In genomic region chr19:10780368-10780767, GRCh38 we compare ENCODE assay signal across 10 cellular contexts. TPM values are rescaled to one million over a fixed set of nuclear protein-coding genes. Genes with fewer than 3 reads are reported as not detected.
DNase-seq lines count a peak whose midpoint lies in the region; ATAC-seq and TF ChIP-seq lines count a peak whose summit lies in the region.
"Had no signal": no experiment of that assay in that cellular context is flagged by ENCODE, and none has a peak within 500 bp of the region (broad histone marks: within the 10 kb centered on the region; RNA-seq: fewer than 3 reads in every experiment).

No MANE protein-coding gene starts in this region.

- no peaks in the 10 kb centered on the region for H3K9me3 Mint-ChIP-seq in activated CD4-positive, alpha-beta T cell treated with anti-CD3 and anti-CD28 coated beads, Interleukin-2, amount 10 ng/mL, durations not matched to agents 24 days and 14 days

- peak overlapping the region; percentile 65 for H3K27ac ChIP-seq in colonic mucosa
- no peak overlapping the region for H3K27ac ChIP-seq in tibial artery
- H3K27ac ChIP-seq: A549 had no signal

- H3K4me1 Mint-ChIP-seq in activated CD4-positive, alpha-beta T cell treated with anti-CD3 and anti-CD28 coated beads, Interleukin-2, amount 10 ng/mL, durations not matched to agents 24 days and 14 days: peaks cover 13% of the 10 kb centered on the region

- no peaks in the 10 kb centered on the region for H3K27me3 Mint-ChIP-seq in activated CD4-positive, alpha-beta T cell treated with anti-CD3 and anti-CD28 coated beads, Interleukin-2, amount 10 ng/mL, durations not matched to agents 24 days and 14 days

- H3K4me3 ChIP-seq in colonic mucosa (no peak overlapping the region), tibial artery (no peak overlapping the region)
- H3K4me3 ChIP-seq: A549 had no signal

- H3K4me1 ChIP-seq in colonic mucosa (no peaks in the 10 kb centered on the region), tibial artery (no peaks in the 10 kb centered on the region)
- H3K4me1 ChIP-seq: A549 had no signal

- H3K36me3 Mint-ChIP-seq in activated CD4-positive, alpha-beta T cell treated with anti-CD3 and anti-CD28 coated beads, Interleukin-2, amount 10 ng/mL, durations not matched to agents 24 days and 14 days (ENCODE audit: low read depth): peaks cover 59% of the 10 kb centered on the region

- H3K36me3 ChIP-seq in colonic mucosa (peaks cover 35% of the 10 kb centered on the region), tibial artery (peaks cover 73 to 99% (median 82%) of the 10 kb centered on the region in 3 donors)

- no peak for ATAC-seq in HG03025 (IDR thresholded peaks at IDR 0.05; ENCODE audit: low FRiP score, unreplicated experiment)
- no peak for ATAC-seq in HG02678 (IDR thresholded peaks at IDR 0.05; ENCODE audit: unreplicated experiment)
- ATAC-seq: A549 had no signal

- H3K9ac ChIP-seq in colonic mucosa (ENCODE audit: low read depth in 2 of 2, low read length in 2 of 2): peak overlapping the region in 1 of 2 donors; percentile 12

- H3K27ac Mint-ChIP-seq in activated CD4-positive, alpha-beta T cell treated with anti-CD3 and anti-CD28 coated beads, Interleukin-2, amount 10 ng/mL, durations not matched to agents 24 days and 14 days: peak overlapping the region; percentile 62

- no peak for DNase-seq in activated CD4-positive, alpha-beta T cell treated with anti-CD3 and anti-CD28 coated beads, Interleukin-2, amount 10 ng/mL, durations not matched to agents 24 days and 14 days
- DNase-seq in activated CD4-positive, alpha-beta T cell treated with anti-CD3 and anti-CD28 coated beads, Interleukin-2, amount 50 U/mL, for 48 hours: no peak
- DNase-seq in colonic mucosa (no peak), medulla oblongata (ENCODE audit: extremely low spot score) (peak; percentile 62), tibial artery (peak; percentile 75 to 77), NCI-H2227 treated with DMSO at 0.1 percent for 48 hours (lab: John Stamatoyannopoulos, UW) (no peak)
- DNase-seq: activated CD4-positive, alpha-beta T cell treated with anti-CD3 and anti-CD28 coated beads, Interleukin-2, amount 50 U/mL, for 4 hours had no signal

- H3K9me3 ChIP-seq in colonic mucosa (no peaks in the 10 kb centered on the region), tibial artery (no peaks in the 10 kb centered on the region)
- H3K9me3 ChIP-seq: A549 had no signal

- H3K27me3 ChIP-seq in colonic mucosa (no peaks in the 10 kb centered on the region), tibial artery (no peaks in the 10 kb centered on the region)

- intact Hi-C loops in activated CD4-positive, alpha-beta T cell treated with anti-CD3 and anti-CD28 coated beads, Interleukin-2, amount 10 ng/mL, durations not matched to agents 24 days and 14 days (cut with micrococcal nuclease): no loop called here
- intact Hi-C loops in colonic mucosa (cut with DNase I) (no loop called here), tibial artery (cut with DNase I; ENCODE audit: low total_unique reads) (no loop called here)

- peak overlapping the region; percentile 28 for H3K4me3 Mint-ChIP-seq in activated CD4-positive, alpha-beta T cell treated with anti-CD3 and anti-CD28 coated beads, Interleukin-2, amount 10 ng/mL, durations not matched to agents 24 days and 14 days

- no peak for TF ChIP-seq CTCF in colonic mucosa (IDR thresholded peaks at IDR 0.05)
- no peak for TF ChIP-seq CTCF in tibial artery (IDR thresholded peaks at IDR 0.05)

RNA-seq across cellular contexts. Expression of gene TMED1, which starts 55.6 kb away (rescaled TPM):
- total RNA-seq in activated CD4-positive, alpha-beta T cell treated with anti-CD3 and anti-CD28 coated beads, Interleukin-2, amount 10 ng/mL, durations not matched to agents 24 days and 14 days: 17.6 and 22.4 TPM in 2 replicates
- total RNA-seq in colonic mucosa: 10 to 100 TPM; 21.2 to 22.5 TPM

Comparison
In these comparisons a context has a peak if more than half of its experiments do, and no peak if none do; other contexts are left out.
1. DNase-seq: peak in medulla oblongata (single experiment) and tibial artery (2 of 2); none in activated CD4-positive, alpha-beta T cell treated with anti-CD3 and anti-CD28 coated beads, Interleukin-2, amount 10 ng/mL, durations not matched to agents 24 days and 14 days (single experiment), activated CD4-positive, alpha-beta T cell treated with anti-CD3 and anti-CD28 coated beads, Interleukin-2, amount 50 U/mL, for 48 hours (0 of 2), colonic mucosa (single experiment) and NCI-H2227 treated with DMSO at 0.1 percent for 48 hours (single experiment).